ENCODE assay signal across 11 cellular contexts in genomic region chr17:50063516-50064252, GRCh38. TPM values are rescaled to one million over a fixed set of nuclear protein-coding genes. Genes with fewer than 3 reads are reported as not detected.
DNase-seq lines count a peak whose midpoint lies in the region; ATAC-seq, FAIRE-seq and TF ChIP-seq lines count a peak whose summit lies in the region.
"Had no signal": no experiment of that assay in that cellular context is flagged by ENCODE, and none has a peak within 500 bp of the region (broad histone marks: within the 10 kb centered on the region; RNA-seq: fewer than 3 reads in every experiment).

No MANE protein-coding gene starts in this region.

- H4K5ac ChIP-seq in H1 (ENCODE audit: insufficient read length, low read depth, low read length) = no peak overlapping the region

- peaks cover 9% of the 10 kb centered on the region for H3K36me3 Mint-ChIP-seq in CD4-positive, alpha-beta T cell (ENCODE audit: low read depth)

- H4K91ac ChIP-seq in H1 (replicated peaks; ENCODE audit: insufficient read length, low read length) = no peak overlapping the region
- H4K91ac ChIP-seq in neuronal stem cell (ENCODE audit: low read depth, low read length, poor library complexity) = no peak overlapping the region

- WGBS in heart right ventricle, 2 donors = 92 to 94% methylated on average over 8 of the region's 8 CpGs
- WGBS in H1 (ENCODE audit: extremely low coverage in 1 of 2, insufficient coverage in 1 of 2, insufficient read length in 1 of 2, insufficient replicate concordance in 2 of 2, low coverage in 1 of 2, low lambda C conversion rate in 2 of 2, missing lambda C conversion rate in 1 of 2), 2 experiments = 90% methylated on average over 8 of the region's 8 CpGs; no CpG with 5 or more reads in 1 of the 2 experiments
- no CpG with 5 or more reads among the region's 8 CpGs for WGBS in neuronal stem cell (ENCODE audit: extremely low coverage in 2 of 2, insufficient read length in 2 of 2, insufficient replicate concordance in 1 of 2), 2 donors
- WGBS in pancreas, 2 donors = 95% methylated on average over 8 of the region's 8 CpGs

- no peak overlapping the region for H2BK12ac ChIP-seq in H1 (ENCODE audit: low read depth, low read length)
- H2BK12ac ChIP-seq in neuronal stem cell (ENCODE audit: low read length) = no peak overlapping the region

- no peak for ATAC-seq in heart right ventricle
- ATAC-seq in left ventricle myocardium superior = no peak
- ATAC-seq in HG03520 (IDR thresholded peaks at IDR 0.05; ENCODE audit: unreplicated experiment) = no peak
- ATAC-seq in CD4-positive, alpha-beta T cell (ENCODE audit: poor library complexity) = no peak
- no peak for ATAC-seq in HG02623 (IDR thresholded peaks at IDR 0.05; ENCODE audit: unreplicated experiment)
- ATAC-seq in pancreas = no peak

- TF ChIP-seq POLR2A in H1 (IDR thresholded peaks at IDR 0.05; ENCODE audit: control extremely low read depth in 1 of 2, low read depth in 2 of 2, low read length in 2 of 2) = no peak

- intact Hi-C loops in heart right ventricle (cut with DNase I) (no loop called here), left ventricle myocardium superior (cut with micrococcal nuclease) (no loop called here), pancreas (cut with DNase I) (no loop called here)
- intact Hi-C loops in CD4-positive, alpha-beta T cell (cut with DNase I, micrococcal nuclease) = no loop called here

- no peak for TF ChIP-seq RAD21 in H1 (IDR thresholded peaks at IDR 0.05 in 1 of 2, conservative IDR thresholded peaks at IDR 0.05 in 1 of 2; ENCODE audit: low read depth in 2 of 2, low read length in 2 of 2)

- H2AFZ ChIP-seq in H1 (ENCODE audit: low read length) (no peak overlapping the region), neuronal stem cell (ENCODE audit: low read length) (no peak overlapping the region)

- H3K18ac ChIP-seq in H1 (ENCODE audit: extremely low read depth, low read length) = no peak overlapping the region
- H3K18ac ChIP-seq in neuronal stem cell (ENCODE audit: low read length) = no peak overlapping the region

- no peaks in the 10 kb centered on the region for H3K23me2 ChIP-seq in H1 (ENCODE audit: low read depth, low read length)

- FAIRE-seq in H1 (lab: Jason Lieb, UNC) (no peak), pancreas (lab: Jason Lieb, UNC) (no peak)

- H2AK5ac ChIP-seq in H1 (ENCODE audit: low read depth, low read length) = no peak overlapping the region
- H2AK5ac ChIP-seq in neuronal stem cell (ENCODE audit: low read depth, low read length) = peak overlapping the region; percentile 8

- H3K4ac ChIP-seq in H1 (replicated peaks; ENCODE audit: insufficient read length, low read depth, low read length) = no peak overlapping the region
- no peak overlapping the region for H3K4ac ChIP-seq in neuronal stem cell (ENCODE audit: low read length)

- CTCF ChIA-PET in H1 (lab: Charles Lee; ENCODE audit: partially characterized antibody) = interaction anchor here (1.1 to 14.6 kb wide), 6 partner anchors 7 to 34 kb away, joined by 3 to 169 read pairs (median 4); partner anchors contain the start of gene ITGA3
- CTCF ChIA-PET in CD4-positive, alpha-beta T cell (lab: Charles Lee) = interaction anchor here (1.4 kb wide), 1 partner anchor 24 kb away, joined by 3 read pairs; no protein-coding TSS in a partner anchor

- no peak overlapping the region for H3K4me3 Mint-ChIP-seq in CD4-positive, alpha-beta T cell

- H3K4me3 ChIP-seq in heart right ventricle (no peak overlapping the region), H1 (ENCODE audit: extremely low read depth in 1 of 4, insufficient read depth in 2 of 4, low read depth in 3 of 4, low read length in 4 of 4) (no peak overlapping the region), neuronal stem cell (ENCODE audit: low read length in 2 of 2) (no peak overlapping the region), pancreas (no peak overlapping the region)
- H3K4me3 ChIP-seq: ovary had no signal

- H3K27me3 Mint-ChIP-seq in CD4-positive, alpha-beta T cell = no peaks in the 10 kb centered on the region

- H3K79me2 ChIP-seq in H1 (ENCODE audit: control insufficient read depth in 1 of 2, insufficient read depth in 2 of 2, low read length in 2 of 2) = no peaks in the 10 kb centered on the region

- no peaks in the 10 kb centered on the region for H3K9me3 Mint-ChIP-seq in CD4-positive, alpha-beta T cell

- POLR2A ChIA-PET in H1 (lab: Charles Lee; ENCODE audit: partially characterized antibody) = no interaction called here
- POLR2A ChIA-PET in CD4-positive, alpha-beta T cell (lab: Charles Lee) = no interaction called here

- no peak overlapping the region for H3K14ac ChIP-seq in H1 (ENCODE audit: insufficient read length)
- H3K14ac ChIP-seq in neuronal stem cell (ENCODE audit: low read length) = no peak overlapping the region

- peaks cover under 1% of the 10 kb centered on the region for H3K4me1 Mint-ChIP-seq in CD4-positive, alpha-beta T cell (ENCODE audit: low read depth)

- H3K27ac ChIP-seq in heart right ventricle (peak overlapping the region in 9 of 10 donors; percentile 82 to 97 (median 91)), H1 (ENCODE audit: low read depth, low read length) (no peak overlapping the region), neuronal stem cell (replicated peaks; ENCODE audit: low read length) (no peak overlapping the region), pancreas (no peak overlapping the region)
- H3K27ac ChIP-seq in CD4-positive, alpha-beta T cell (ENCODE audit: low read depth, low read length) = no peak overlapping the region

- H3K23ac ChIP-seq in H1 (ENCODE audit: insufficient read length) = no peak overlapping the region
- H3K23ac ChIP-seq in neuronal stem cell (ENCODE audit: low read depth, low read length, poor library complexity) = peak overlapping the region; percentile 17

- TF ChIP-seq CTCF in heart right ventricle (IDR thresholded peaks at IDR 0.05) = no peak
- no peak for TF ChIP-seq CTCF in H1 (IDR thresholded peaks at IDR 0.05; ENCODE audit: control extremely low read depth in 1 of 3, insufficient read depth in 1 of 3, low read depth in 1 of 3, low read length in 3 of 3)
- no peak for TF ChIP-seq CTCF in CD4-positive, alpha-beta T cell (IDR thresholded peaks at IDR 0.05)
- TF ChIP-seq CTCF in pancreas (IDR thresholded peaks at IDR 0.05) = no peak

- no peaks in the 10 kb centered on the region for H3K27me3 ChIP-seq in heart right ventricle
- H3K27me3 ChIP-seq in H1 (replicated peaks in 1 of 4; ENCODE audit: control insufficient read depth in 3 of 4, extremely low read depth in 1 of 4, insufficient read depth in 3 of 4, low read length in 3 of 4) = no peaks in the 10 kb centered on the region
- H3K27me3 ChIP-seq in neuronal stem cell (ENCODE audit: control insufficient read depth in 3 of 3, insufficient read depth in 3 of 3, low read depth in 1 of 3, low read length in 3 of 3) = peaks cover 0 to 8% (median 0%) of the 10 kb centered on the region in 3 experiments
- H3K27me3 ChIP-seq in CD4-positive, alpha-beta T cell (ENCODE audit: control insufficient read depth, insufficient read depth, low read length) = no peaks in the 10 kb centered on the region
- H3K27me3 ChIP-seq in pancreas = no peaks in the 10 kb centered on the region
- H3K27me3 ChIP-seq: ovary had no signal

- H3K9ac ChIP-seq in H1 (replicated peaks in 1 of 4; ENCODE audit: extremely low read depth in 1 of 4, low read depth in 3 of 4, low read length in 3 of 4) (no peak overlapping the region), neuronal stem cell (ENCODE audit: low read depth, low read length, poor library complexity) (no peak overlapping the region)

- DNase-seq in heart right ventricle (no peak), left ventricle myocardium superior (no peak), H1 (ENCODE audit: low read depth in 1 of 2, low spot score in 2 of 2) (no peak), neuronal stem cell (ENCODE audit: low spot score) (no peak), pancreas (no peak)
- no peak for DNase-seq in CD4-positive, alpha-beta T cell
- DNase-seq: activated CD8-positive, alpha-beta memory T cell treated with anti-CD3 and anti-CD28 coated beads for 24 hours; NCI-H446 treated with DMSO at 0.1 percent for 48 hours had no signal

- no peak overlapping the region for H2BK20ac ChIP-seq in H1 (ENCODE audit: low read length)

- peaks cover 53 to 91% (median 80%) of the 10 kb centered on the region in 9 donors for H3K4me1 ChIP-seq in heart right ventricle
- H3K4me1 ChIP-seq in H1 (replicated peaks in 1 of 4; ENCODE audit: control insufficient read depth in 3 of 4, insufficient read depth in 4 of 4, low read length in 3 of 4) = peaks cover 0 to 7% (median 2%) of the 10 kb centered on the region in 4 experiments; a peak in 5 of 7 replicates
- peaks cover 1 to 8% of the 10 kb centered on the region in 2 donors for H3K4me1 ChIP-seq in neuronal stem cell (ENCODE audit: control insufficient read depth in 2 of 2, insufficient read depth in 1 of 2, low read depth in 1 of 2, low read length in 2 of 2)
- H3K4me1 ChIP-seq in pancreas = peaks cover 7 to 26% (median 9%) of the 10 kb centered on the region in 3 donors

- TF ChIP-seq EP300 in H1 (IDR thresholded peaks at IDR 0.05; ENCODE audit: borderline replicate concordance in 1 of 2, low read depth in 2 of 2, low read length in 2 of 2) = no peak

- H2BK120ac ChIP-seq in H1 (replicated peaks; ENCODE audit: low read depth, low read length) = no peak overlapping the region
- H2BK120ac ChIP-seq in neuronal stem cell (ENCODE audit: low read depth, low read length) = no peak overlapping the region

- H3K9me3 ChIP-seq in heart right ventricle = no peaks in the 10 kb centered on the region
- H3K9me3 ChIP-seq in H1 (ENCODE audit: insufficient read depth in 2 of 2, low read depth in 1 of 2, low read length in 1 of 2) = no peaks in the 10 kb centered on the region
- H3K9me3 ChIP-seq in neuronal stem cell (replicated peaks in 1 of 2; ENCODE audit: control insufficient read depth in 2 of 2, insufficient read depth in 1 of 2, low read depth in 1 of 2, low read length in 2 of 2) = no peaks in the 10 kb centered on the region
- no peaks in the 10 kb centered on the region for H3K9me3 ChIP-seq in CD4-positive, alpha-beta T cell (ENCODE audit: control insufficient read depth, low read length)
- H3K9me3 ChIP-seq in pancreas = no peaks in the 10 kb centered on the region
- H3K9me3 ChIP-seq: ovary had no signal

- no peak overlapping the region for H3K4me2 ChIP-seq in H1 (ENCODE audit: insufficient read depth in 1 of 2, low read depth in 2 of 2, low read length in 2 of 2)
- H3K4me2 ChIP-seq in neuronal stem cell (ENCODE audit: insufficient read depth, low read length, poor library complexity, severe bottlenecking) = no peak overlapping the region

- H3K27ac Mint-ChIP-seq in CD4-positive, alpha-beta T cell = no peak overlapping the region

- peaks cover 0 to 2% of the 10 kb centered on the region in 2 experiments for H4K20me1 ChIP-seq in H1 (replicated peaks in 1 of 2; ENCODE audit: control insufficient read depth in 1 of 2, insufficient read depth in 2 of 2, low read length in 2 of 2)

- peaks cover 0 to 16% (median 0%) of the 10 kb centered on the region in 9 donors for H3K36me3 ChIP-seq in heart right ventricle
- H3K36me3 ChIP-seq in H1 (ENCODE audit: control insufficient read depth in 2 of 4, insufficient read depth in 4 of 4, low read length in 3 of 4) = no peaks in the 10 kb centered on the region
- no peaks in the 10 kb centered on the region for H3K36me3 ChIP-seq in neuronal stem cell (replicated peaks in 1 of 2; ENCODE audit: control insufficient read depth in 2 of 2, insufficient read depth in 2 of 2, low read length in 2 of 2)
- H3K36me3 ChIP-seq in pancreas = no peaks in the 10 kb centered on the region
- H3K36me3 ChIP-seq: ovary had no signal

- H2BK5ac ChIP-seq in H1 (ENCODE audit: low read depth, low read length) (no peak overlapping the region), neuronal stem cell (ENCODE audit: low read length) (no peak overlapping the region)

- H4K8ac ChIP-seq in H1 (ENCODE audit: extremely low read depth, insufficient read depth, low read length) (peak overlapping the region; percentile 72; the same call in 1 of the 2 replicates), neuronal stem cell (ENCODE audit: low read depth, low read length) (no peak overlapping the region)

- peaks cover 2% of the 10 kb centered on the region; the same call in 1 of the 2 replicates for H3K79me1 ChIP-seq in H1 (ENCODE audit: low read depth, low read length)
- no peaks in the 10 kb centered on the region for H3K79me1 ChIP-seq in neuronal stem cell (ENCODE audit: low read depth, low read length)

- H3K56ac ChIP-seq in H1 (replicated peaks; ENCODE audit: insufficient read length, low read depth, low read length) = no peak overlapping the region

- H2BK15ac ChIP-seq in H1 (ENCODE audit: low read length) = no peak overlapping the region
- peak overlapping the region; percentile 39 for H2BK15ac ChIP-seq in neuronal stem cell (ENCODE audit: low read length)

RNA-seq across cellular contexts. Expression of gene ITGA3, which starts 7.8 kb away (rescaled TPM):
- total RNA-seq in heart right ventricle (10 to 100 TPM; 12.5 to 44.2 (median 22.5) TPM), left ventricle myocardium superior (16.5 TPM), pancreas (10 to 100 TPM; 16.8 to 61.2 (median 23.0) TPM)
- polyA plus RNA-seq in heart right ventricle (10 to 100 TPM; 26.1 to 39.9 TPM), H1 (2011; rRNA removed) (24.0 and 34.4 TPM in 2 replicates), pancreas (10 to 100 TPM; 28.3 to 35.2 TPM)
- 21.7 and 24.2 TPM in 2 replicates for total RNA-seq in H1 (2021; fragmentation: NEBNext Ultra II Directional; extraction: Animal tissue kit (Norgen Biotek cat#: 25700))
- 23.6 TPM for polyA plus RNA-seq in H1 (2011; cell fraction: cytosol; rRNA removed)
- 46.6 TPM for polyA plus RNA-seq in H1 (2011; cell fraction: nucleus; rRNA removed)
- 22.1 to 30.6 TPM (median 25.9 TPM) in 4 replicates for polyA plus RNA-seq in H1 (2012, experiment 1 of 2)
- polyA plus RNA-seq in H1 (2012, experiment 2 of 2) = 18.4 TPM
- 35.2 TPM for polyA plus RNA-seq in H1 (2013, experiment 1 of 2)
- polyA plus RNA-seq in H1 (2013, experiment 2 of 2) = 29.2 TPM
- polyA minus RNA-seq in H1 (2011; rRNA and poly(A)+ RNA removed) = 24.6 and 29.1 TPM in 2 replicates
- 32.7 TPM for polyA minus RNA-seq in H1 (2011; cell fraction: cytosol; rRNA and poly(A)+ RNA removed)
- 31.4 TPM for polyA minus RNA-seq in H1 (2011; cell fraction: nucleus; rRNA and poly(A)+ RNA removed)
- polyA plus RNA-seq in neuronal stem cell (2013, experiment 1 of 2) = 8.3 TPM
- polyA plus RNA-seq in neuronal stem cell (2013, experiment 2 of 2) = 6.8 TPM
- 1 to 10 TPM; 2.3 to 2.4 TPM for total RNA-seq in CD4-positive, alpha-beta T cell

RNA-seq across cellular contexts. Expression of gene PDK2, which starts 31.5 kb away (rescaled TPM):
- total RNA-seq in heart right ventricle = 100 to 1,000 TPM; 161 to 337 (median 231) TPM
- 100 to 1,000 TPM in 1 of 2 donors, 10 to 100 TPM in 1; 88.1 to 129 TPM for polyA plus RNA-seq in heart right ventricle
- 277 TPM for total RNA-seq in left ventricle myocardium superior
- total RNA-seq in H1 (2021; fragmentation: NEBNext Ultra II Directional; extraction: Animal tissue kit (Norgen Biotek cat#: 25700)) = 17.8 and 18.3 TPM in 2 replicates
- polyA plus RNA-seq in H1 (2011; rRNA removed) = 121 and 154 TPM in 2 replicates
- polyA plus RNA-seq in H1 (2011; cell fraction: cytosol; rRNA removed) = 49.3 TPM
- polyA plus RNA-seq in H1 (2011; cell fraction: nucleus; rRNA removed) = 74.7 TPM
- 14.5 to 28.8 TPM (median 21.8 TPM) in 4 replicates for polyA plus RNA-seq in H1 (2012, experiment 1 of 2)
- polyA plus RNA-seq in H1 (2012, experiment 2 of 2) = 16.0 TPM
- 17.4 TPM for polyA plus RNA-seq in H1 (2013, experiment 1 of 2)
- 17.7 TPM for polyA plus RNA-seq in H1 (2013, experiment 2 of 2)
- 63.4 and 70.8 TPM in 2 replicates for polyA minus RNA-seq in H1 (2011; rRNA and poly(A)+ RNA removed)
- 22.0 TPM for polyA minus RNA-seq in H1 (2011; cell fraction: cytosol; rRNA and poly(A)+ RNA removed)
- 45.0 TPM for polyA minus RNA-seq in H1 (2011; cell fraction: nucleus; rRNA and poly(A)+ RNA removed)
- polyA plus RNA-seq in neuronal stem cell (2013, experiment 1 of 2) = 40.5 TPM
- polyA plus RNA-seq in neuronal stem cell (2013, experiment 2 of 2) = 39.2 TPM
- 10 to 100 TPM in 1 of 2 experiments, 1 to 10 TPM in 1; 8.7 to 10.1 TPM for total RNA-seq in CD4-positive, alpha-beta T cell
- total RNA-seq in pancreas = 10 to 100 TPM; 15.3 to 50.0 (median 36.2) TPM
- 10 to 100 TPM; 26.6 to 26.8 TPM for polyA plus RNA-seq in pancreas

Comparison
In these comparisons a context has a peak if more than half of its experiments do, and no peak if none do; other contexts are left out.
1. H3K27ac ChIP-seq: peak in heart right ventricle (9 of 10); none in H1 (single experiment), neuronal stem cell (single experiment), CD4-positive, alpha-beta T cell (single experiment) and pancreas (0 of 4).